Comparison of ENCODE assay signal across 15 cellular contexts in genomic region chr6:44699082-44699481, GRCh38.
DNase-seq lines count a peak whose midpoint lies in the region; ATAC-seq and TF ChIP-seq lines count a peak whose summit lies in the region.
"Had no signal": no experiment of that assay in that cellular context is flagged by ENCODE, and none has a peak within 500 bp of the region (broad histone marks: within the 10 kb centered on the region; RNA-seq: fewer than 3 reads in every experiment).

No MANE protein-coding gene starts in this region.

- no peak for ATAC-seq in HG03097 (IDR thresholded peaks at IDR 0.05; ENCODE audit: low FRiP score, unreplicated experiment)
- ATAC-seq: GM23338 had no signal

- no peak for TF ChIP-seq CTCF in GM20000 (IDR thresholded peaks at IDR 0.05; ENCODE audit: extremely low read depth, missing control alignments)

- DNase-seq in DMS79 treated with DMSO at 0.1 percent for 48 hours (lab: John Stamatoyannopoulos, UW) (peak; percentile 20), DMS79 (lab: John Stamatoyannopoulos, UW) (no peak), M059J (ENCODE audit: low read depth) (peak; percentile 69), cerebellum (ENCODE audit: low spot score) (peak; percentile 5), myocyte (ENCODE audit: low read depth) (peak; percentile 41), GM20000 (ENCODE audit: low spot score) (no peak), HuH-7 (ENCODE audit: low spot score) (no peak)
- DNase-seq: KG1, MM.1S, NCI-H1930, NCI-H2171 treated with DMSO at 0.1 percent for 48 hours, NCI-H774, Peyer's patch had no signal

Comparison
In these comparisons a context has a peak if more than half of its experiments do, and no peak if none do; other contexts are left out.
1. DNase-seq: peak in DMS79 treated with DMSO at 0.1 percent for 48 hours (single experiment), M059J (single experiment), cerebellum (single experiment) and myocyte (single experiment); none in DMS79 (single experiment), GM20000 (single experiment) and HuH-7 (single experiment).